17 cellular contexts compared by ENCODE assay signal in genomic region chr2:218343591-218343990, GRCh38. TPM values are rescaled to one million over a fixed set of nuclear protein-coding genes. Genes with fewer than 3 reads are reported as not detected.
DNase-seq lines count a peak whose midpoint lies in the region; ATAC-seq and TF ChIP-seq lines count a peak whose summit lies in the region.
"Had no signal": no experiment of that assay in that cellular context is flagged by ENCODE, and none has a peak within 500 bp of the region (broad histone marks: within the 10 kb centered on the region; RNA-seq: fewer than 3 reads in every experiment).

No MANE protein-coding gene starts in this region.

- CTCF ChIA-PET in SK-N-SH (lab: Yijun Ruan, JAX) (interaction anchor here (1.0 to 3.8 kb wide), 3 partner anchors 13 to 53 kb away, joined by 3 to 19 read pairs (median 12); partner anchors contain the start of gene CATIP), T-cell (lab: Charles Lee) (no interaction called here)

- H3K36me3 Mint-ChIP-seq in activated T-cell treated with anti-CD3 and anti-CD28 coated beads, Interleukin-2, amount 50 U/mL, for 4 hours (ENCODE audit: insufficient read depth), result no peaks in the 10 kb centered on the region
- no peaks in the 10 kb centered on the region for H3K36me3 Mint-ChIP-seq in T-cell
- H3K36me3 Mint-ChIP-seq: natural killer cell treated with Interleukin-12 subunit alpha and Interleukin-12 subunit beta and Interleukin-15 and Interleukin-18, amount 100 ng/mL, for 72 hours had no signal

- H3K27me3 ChIP-seq in SK-N-SH (ENCODE audit: insufficient read depth), result no peaks in the 10 kb centered on the region
- H3K27me3 ChIP-seq: colonic mucosa, gastroesophageal sphincter had no signal

- H3K27ac ChIP-seq in SK-N-SH (ENCODE audit: low read depth in 2 of 2, low read length in 1 of 2), result no peak overlapping the region
- H3K27ac ChIP-seq: 22Rv1, colonic mucosa, gastroesophageal sphincter had no signal

- no peak for TF ChIP-seq EP300 in SK-N-SH (IDR thresholded peaks at IDR 0.05; ENCODE audit: borderline replicate concordance in 1 of 2, low read depth in 1 of 2, low read length in 1 of 2)

- H3K9ac ChIP-seq in SK-N-SH, result no peak overlapping the region

- no peaks in the 10 kb centered on the region for H3K9me3 ChIP-seq in SK-N-SH
- H3K9me3 ChIP-seq: colonic mucosa, gastroesophageal sphincter, HAP-1 had no signal

- TF ChIP-seq CTCF in SK-N-SH (IDR thresholded peaks at IDR 0.05), result no peak

- ATAC-seq in SK-N-SH treated with all-trans-retinoic acid at 6 μM for 48 hours, result peak; percentile 68
- ATAC-seq in activated T-cell treated with anti-CD3 and anti-CD28 coated beads, Interleukin-2, amount 50 U/mL, for 4 hours, result no peak
- no peak for ATAC-seq in T-cell (replicated peaks in 1 of 4)
- ATAC-seq: activated CD8-positive, alpha-beta T cell treated with anti-CD3 and anti-CD28 coated beads for 36 hours; gastroesophageal sphincter had no signal

- H3K79me2 ChIP-seq in SK-N-SH (ENCODE audit: insufficient read depth), result no peaks in the 10 kb centered on the region

- H2AFZ ChIP-seq in SK-N-SH (ENCODE audit: low read depth), result no peak overlapping the region

- WGBS in SK-N-SH (ENCODE audit: low lambda C conversion rate), result 100% methylated on average over 3 of the region's 3 CpGs

- no peaks in the 10 kb centered on the region for H3K4me1 Mint-ChIP-seq in activated T-cell treated with anti-CD3 and anti-CD28 coated beads, Interleukin-2, amount 50 U/mL, for 4 hours (ENCODE audit: low read depth)
- H3K4me1 Mint-ChIP-seq in T-cell, result no peaks in the 10 kb centered on the region

- no peaks in the 10 kb centered on the region for H3K36me3 ChIP-seq in SK-N-SH (replicated peaks in 1 of 2; ENCODE audit: control insufficient read depth in 1 of 2, insufficient read depth in 2 of 2, low read length in 1 of 2)
- H3K36me3 ChIP-seq: colonic mucosa, gastroesophageal sphincter, HAP-1 had no signal

- no peak for TF ChIP-seq RAD21 in SK-N-SH (IDR thresholded peaks at IDR 0.05; ENCODE audit: low read length)

- H3K4me3 ChIP-seq in SK-N-SH (ENCODE audit: low read depth in 2 of 2, low read length in 1 of 2), result no peak overlapping the region
- H3K4me3 ChIP-seq: colonic mucosa, gastroesophageal sphincter, HAP-1 had no signal

- no peak overlapping the region for H3K4me3 Mint-ChIP-seq in activated T-cell treated with anti-CD3 and anti-CD28 coated beads, Interleukin-2, amount 50 U/mL, for 4 hours
- no peak overlapping the region for H3K4me3 Mint-ChIP-seq in T-cell
- H3K4me3 Mint-ChIP-seq: activated CD8-positive, alpha-beta T cell treated with anti-CD3 and anti-CD28 coated beads for 36 hours; natural killer cell treated with Interleukin-12 subunit alpha and Interleukin-12 subunit beta and Interleukin-15 and Interleukin-18, amount 100 ng/mL, for 72 hours had no signal

- no peaks in the 10 kb centered on the region for H4K20me1 ChIP-seq in SK-N-SH (ENCODE audit: insufficient read depth)

- H3K27me3 Mint-ChIP-seq in activated T-cell treated with anti-CD3 and anti-CD28 coated beads, Interleukin-2, amount 50 U/mL, for 4 hours (ENCODE audit: low read depth), result no peaks in the 10 kb centered on the region
- H3K27me3 Mint-ChIP-seq in T-cell, result no peaks in the 10 kb centered on the region
- H3K27me3 Mint-ChIP-seq: activated CD8-positive, alpha-beta T cell treated with anti-CD3 and anti-CD28 coated beads for 36 hours; natural killer cell treated with Interleukin-12 subunit alpha and Interleukin-12 subunit beta and Interleukin-15 and Interleukin-18, amount 100 ng/mL, for 72 hours had no signal

- H3K9me2 ChIP-seq in SK-N-SH, result no peaks in the 10 kb centered on the region

- no peak overlapping the region for H3K4me2 ChIP-seq in SK-N-SH

- no peaks in the 10 kb centered on the region for H3F3A ChIP-seq in SK-N-SH (replicated peaks; ENCODE audit: insufficient read depth)

- H3K4me1 ChIP-seq in SK-N-SH (ENCODE audit: control insufficient read depth in 1 of 2, insufficient read depth in 2 of 2, low read depth in 1 of 2, low read length in 1 of 2), result no peaks in the 10 kb centered on the region
- H3K4me1 ChIP-seq: colonic mucosa, gastroesophageal sphincter, HAP-1 had no signal

- no peak overlapping the region for H3K27ac Mint-ChIP-seq in T-cell
- H3K27ac Mint-ChIP-seq: activated CD8-positive, alpha-beta T cell treated with anti-CD3 and anti-CD28 coated beads for 36 hours; natural killer cell treated with Interleukin-12 subunit alpha and Interleukin-12 subunit beta and Interleukin-15 and Interleukin-18, amount 100 ng/mL, for 72 hours had no signal

- no peaks in the 10 kb centered on the region for H3K9me3 Mint-ChIP-seq in activated T-cell treated with anti-CD3 and anti-CD28 coated beads, Interleukin-2, amount 50 U/mL, for 4 hours
- no peaks in the 10 kb centered on the region for H3K9me3 Mint-ChIP-seq in T-cell
- H3K9me3 Mint-ChIP-seq: activated CD8-positive, alpha-beta T cell treated with anti-CD3 and anti-CD28 coated beads for 36 hours; natural killer cell treated with Interleukin-12 subunit alpha and Interleukin-12 subunit beta and Interleukin-15 and Interleukin-18, amount 100 ng/mL, for 72 hours had no signal

- POLR2A ChIA-PET in SK-N-SH (lab: Yijun Ruan, JAX) (no interaction called here), T-cell (lab: Charles Lee) (no interaction called here)

- DNase-seq in SK-N-SH (no peak), amniotic epithelial cell (ENCODE audit: low read depth) (peak; percentile 96), glomerular visceral epithelial cell (ENCODE audit: extremely low spot score) (peak; percentile 49), nucleus accumbens (lab: John Stamatoyannopoulos, UW) (no peak), T-cell (no peak)
- no peak for DNase-seq in activated T-cell treated with anti-CD3 and anti-CD28 coated beads, Interleukin-2, amount 50 U/mL, for 4 hours
- DNase-seq in stimulated activated naive CD4-positive, alpha-beta T cell (lab: John Stamatoyannopoulos, UW), result no peak
- DNase-seq: activated CD8-positive, alpha-beta T cell treated with anti-CD3 and anti-CD28 coated beads for 36 hours; activated naive CD4-positive, alpha-beta T cell treated with Interleukin-2 at 50 U/mL for 16 hours; colonic mucosa had no signal

TF ChIP-seq in SK-N-SH treated with all-trans-retinoic acid at 6 μM for 48 hours, 23 proteins besides CTCF, POLR2A, EP300 and RAD21 (continues in another document):
- TF ChIP-seq ISL1 (CRISPR knock-in tag; IDR thresholded peaks at IDR 0.05) (no peak), ZNF8 (CRISPR knock-in tag; IDR thresholded peaks at IDR 0.05) (no peak), ARNTL (CRISPR knock-in tag; IDR thresholded peaks at IDR 0.05; ENCODE audit: borderline replicate concordance, low read depth) (no peak)
- TF ChIP-seq, protein P1, sequence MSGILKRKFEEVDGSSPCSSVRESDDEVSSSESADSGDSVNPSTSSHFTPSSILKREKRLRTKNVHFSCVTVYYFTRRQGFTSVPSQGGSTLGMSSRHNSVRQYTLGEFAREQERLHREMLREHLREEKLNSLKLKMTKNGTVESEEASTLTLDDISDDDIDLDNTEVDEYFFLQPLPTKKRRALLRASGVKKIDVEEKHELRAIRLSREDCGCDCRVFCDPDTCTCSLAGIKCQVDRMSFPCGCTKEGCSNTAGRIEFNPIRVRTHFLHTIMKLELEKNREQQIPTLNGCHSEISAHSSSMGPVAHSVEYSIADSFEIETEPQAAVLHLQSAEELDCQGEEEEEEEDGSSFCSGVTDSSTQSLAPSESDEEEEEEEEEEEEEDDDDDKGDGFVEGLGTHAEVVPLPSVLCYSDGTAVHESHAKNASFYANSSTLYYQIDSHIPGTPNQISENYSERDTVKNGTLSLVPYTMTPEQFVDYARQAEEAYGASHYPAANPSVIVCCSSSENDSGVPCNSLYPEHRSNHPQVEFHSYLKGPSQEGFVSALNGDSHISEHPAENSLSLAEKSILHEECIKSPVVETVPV (CRISPR knock-in tag; IDR thresholded peaks at IDR 0.05), result no peak

RNA-seq across cellular contexts. Expression of gene CATIP, which starts 13.1 kb away (rescaled TPM):
- polyA plus RNA-seq in SK-N-SH (2012; rRNA removed), result 0.18 and 0.26 TPM in 2 replicates
- polyA plus RNA-seq in SK-N-SH (2012; cell fraction: cytosol; rRNA removed), result 0.08 and 0.12 TPM in 2 replicates
- 0.64 and 0.94 TPM in 2 replicates for polyA plus RNA-seq in SK-N-SH (2012; cell fraction: nucleus; rRNA removed)
- total RNA-seq in activated T-cell treated with anti-CD3 and anti-CD28 coated beads, Interleukin-2, amount 50 U/mL, for 4 hours, result not detected
- not detected for total RNA-seq in T-cell
- total RNA-seq: activated CD8-positive, alpha-beta T cell treated with anti-CD3 and anti-CD28 coated beads for 36 hours; colonic mucosa; gastroesophageal sphincter; HT-29; natural killer cell treated with Interleukin-12 subunit alpha and Interleukin-12 subunit beta and Interleukin-15 and Interleukin-18, amount 100 ng/mL, for 72 hours; skeletal muscle tissue had no signal

RNA-seq across cellular contexts. Expression of gene SLC11A1, which starts 38.5 kb away (rescaled TPM):
- polyA plus RNA-seq in SK-N-SH (2012; rRNA removed), result 0.26 and 0.31 TPM in 2 replicates
- polyA plus RNA-seq in SK-N-SH (2012; cell fraction: cytosol; rRNA removed), result 0.13 and 0.24 TPM in 2 replicates
- polyA plus RNA-seq in SK-N-SH (2012; cell fraction: nucleus; rRNA removed), result 0.25 and 0.56 TPM in 2 replicates
- total RNA-seq in activated T-cell treated with anti-CD3 and anti-CD28 coated beads, Interleukin-2, amount 50 U/mL, for 4 hours, result under 1 TPM; 0.05 to 0.61 (median 0.05) TPM
- 1 to 10 TPM in 1 of 5 donors, under 1 TPM in 4; 0.40 to 1.2 (median 0.79) TPM for total RNA-seq in T-cell

RNA-seq across cellular contexts. Expression of gene TMBIM1, which starts 51.3 kb away (rescaled TPM):
- polyA plus RNA-seq in SK-N-SH (2012; rRNA removed), result 7.3 and 7.8 TPM in 2 replicates
- 4.4 and 6.8 TPM in 2 replicates for polyA plus RNA-seq in SK-N-SH (2012; cell fraction: cytosol; rRNA removed)
- 4.5 and 5.3 TPM in 2 replicates for polyA plus RNA-seq in SK-N-SH (2012; cell fraction: nucleus; rRNA removed)
- 10 to 100 TPM; 49.0 to 60.5 (median 52.8) TPM for total RNA-seq in activated T-cell treated with anti-CD3 and anti-CD28 coated beads, Interleukin-2, amount 50 U/mL, for 4 hours
- total RNA-seq in T-cell, result 100 to 1,000 TPM in 3 of 5 donors, 10 to 100 TPM in 2; 78.8 to 166 (median 144) TPM

RNA-seq across cellular contexts. Expression of gene CTDSP1, which starts 56.1 kb away (rescaled TPM):
- polyA plus RNA-seq in SK-N-SH (2012; rRNA removed), result 78.5 and 88.0 TPM in 2 replicates
- polyA plus RNA-seq in SK-N-SH (2012; cell fraction: cytosol; rRNA removed), result 36.6 and 51.6 TPM in 2 replicates
- 82.0 and 102 TPM in 2 replicates for polyA plus RNA-seq in SK-N-SH (2012; cell fraction: nucleus; rRNA removed)
- 10 to 100 TPM; 42.8 to 58.0 (median 52.7) TPM for total RNA-seq in activated T-cell treated with anti-CD3 and anti-CD28 coated beads, Interleukin-2, amount 50 U/mL, for 4 hours
- 100 to 1,000 TPM; 105 to 200 (median 195) TPM for total RNA-seq in T-cell

Comparison
In these comparisons a context has a peak if more than half of its experiments do, and no peak if none do; other contexts are left out.
1. DNase-seq: peak in amniotic epithelial cell (single experiment) and glomerular visceral epithelial cell (single experiment); none in SK-N-SH (single experiment), activated T-cell treated with anti-CD3 and anti-CD28 coated beads, Interleukin-2, amount 50 U/mL, for 4 hours (single experiment), stimulated activated naive CD4-positive, alpha-beta T cell (0 of 6), nucleus accumbens (0 of 56) and T-cell (0 of 34).